11 cellular contexts compared by ENCODE assay signal in the genomic region with DNA sequence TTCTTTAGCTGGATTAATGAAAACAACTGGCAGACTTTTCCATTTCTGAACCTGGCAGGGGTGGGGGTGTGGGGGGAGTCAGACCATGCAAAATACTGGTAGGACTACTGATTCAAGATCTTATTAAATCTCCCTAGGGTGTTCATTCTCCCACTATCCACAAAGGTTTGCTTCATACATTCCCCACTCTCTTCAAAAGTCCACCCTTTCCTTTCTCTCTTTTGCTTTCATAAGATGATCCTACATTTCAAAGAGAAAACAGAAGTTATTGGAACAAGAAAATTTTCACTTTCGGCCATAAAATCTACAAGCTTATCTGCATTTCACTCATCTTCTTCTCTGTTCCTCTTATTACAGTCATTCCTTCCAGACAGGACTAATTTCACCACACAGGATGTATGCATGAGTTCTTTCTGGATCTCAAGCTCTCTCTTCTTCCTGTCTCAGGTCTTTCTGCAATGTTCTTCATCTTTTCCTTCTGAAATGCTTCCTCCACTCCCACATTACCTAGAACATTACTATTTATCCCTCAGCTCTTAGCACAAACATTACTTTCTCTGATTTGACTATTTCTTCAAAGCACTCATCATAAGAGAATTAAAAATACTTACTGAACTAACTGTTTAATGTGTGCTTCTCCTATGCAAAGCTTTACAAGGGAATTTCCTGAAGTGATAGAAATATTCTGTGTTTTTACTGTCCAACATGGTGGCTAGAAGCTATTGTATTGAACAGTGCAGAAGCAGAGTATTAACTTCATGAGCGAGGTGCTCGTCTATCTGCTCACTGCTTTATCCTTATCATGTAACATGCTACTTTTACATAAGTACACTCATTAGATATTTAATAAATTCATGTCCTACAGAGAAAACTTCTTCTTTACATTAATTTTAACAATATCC.
A peak's percentile ranks its signal among the peaks of the same experiment; 100 is the strongest.
DNase-seq lines count a peak whose midpoint lies in the region; ATAC-seq and TF ChIP-seq lines count a peak whose summit lies in the region.
"Had no signal": no experiment of that assay in that cellular context is flagged by ENCODE, and none has a peak within 500 bp of the region (broad histone marks: within the 10 kb centered on the region; RNA-seq: fewer than 3 reads in every experiment).

No MANE protein-coding gene starts in this region.

- no peaks in the 10 kb centered on the region for H3K27me3 ChIP-seq in WERI-Rb-1 (ENCODE audit: insufficient read depth, low read depth, severe bottlenecking)
- H3K27me3 ChIP-seq: dorsolateral prefrontal cortex had no signal

- peak; percentile 63 for DNase-seq in GM13977 (ENCODE audit: low spot score)
- no peak for DNase-seq in activated naive CD8-positive, alpha-beta T cell treated with anti-CD3 and anti-CD28 coated beads for 36 hours
- no peak for DNase-seq in NCI-H226
- DNase-seq in 8988T = no peak
- no peak for DNase-seq in activated CD4-positive, CD25-positive, alpha-beta regulatory T cell (lab: John Stamatoyannopoulos, UW)
- no peak for DNase-seq in WERI-Rb-1
- DNase-seq: dorsolateral prefrontal cortex had no signal

- ATAC-seq in GM19467 (IDR thresholded peaks at IDR 0.05; ENCODE audit: unreplicated experiment) (peak; percentile 86), HG03108 (IDR thresholded peaks at IDR 0.05; ENCODE audit: unreplicated experiment) (peak; percentile 77)
- ATAC-seq: Right ventricle myocardium inferior had no signal

- no peaks in the 10 kb centered on the region for H3K9me3 ChIP-seq in WERI-Rb-1 (ENCODE audit: severe bottlenecking)

- H3K4me1 Mint-ChIP-seq in activated naive CD8-positive, alpha-beta T cell treated with anti-CD3 and anti-CD28 coated beads for 36 hours = peaks cover 33% of the 10 kb centered on the region

- in situ Hi-C loops in GM13977 (cut with MboI; ENCODE audit: low pct_unique_long_range_greater_than_20kb, low sequenced_read_pairs, unreplicated experiment) = no loop called here

- TF ChIP-seq CTCF in GM13977 (IDR thresholded peaks at IDR 0.05; ENCODE audit: extremely low read depth, insufficient read depth, missing control alignments) (no peak), WERI-Rb-1 (IDR thresholded peaks at IDR 0.05; ENCODE audit: low read depth, low read length) (no peak)

- peaks cover 4% of the 10 kb centered on the region for H3K9me3 Mint-ChIP-seq in activated naive CD8-positive, alpha-beta T cell treated with anti-CD3 and anti-CD28 coated beads for 36 hours

- H3K27me3 Mint-ChIP-seq in activated naive CD8-positive, alpha-beta T cell treated with anti-CD3 and anti-CD28 coated beads for 36 hours = no peaks in the 10 kb centered on the region

- H3K36me3 ChIP-seq in WERI-Rb-1 = no peaks in the 10 kb centered on the region; the same call in 1 of the 2 replicates

- peak overlapping the region; percentile 6 for H3K27ac Mint-ChIP-seq in activated naive CD8-positive, alpha-beta T cell treated with anti-CD3 and anti-CD28 coated beads for 36 hours

- no peak overlapping the region for H3K27ac ChIP-seq in WERI-Rb-1
- H3K27ac ChIP-seq: dorsolateral prefrontal cortex, KMS-11 had no signal

- H3K4me3 Mint-ChIP-seq in activated naive CD8-positive, alpha-beta T cell treated with anti-CD3 and anti-CD28 coated beads for 36 hours = no peak overlapping the region

- H3K4me3 ChIP-seq in WERI-Rb-1 (ENCODE audit: low read depth, low read length) = no peak overlapping the region
- H3K4me3 ChIP-seq: dorsolateral prefrontal cortex had no signal

- peaks cover 55% of the 10 kb centered on the region for H3K36me3 Mint-ChIP-seq in activated naive CD8-positive, alpha-beta T cell treated with anti-CD3 and anti-CD28 coated beads for 36 hours
